11 cellular contexts compared by ENCODE assay signal in the genomic region with DNA sequence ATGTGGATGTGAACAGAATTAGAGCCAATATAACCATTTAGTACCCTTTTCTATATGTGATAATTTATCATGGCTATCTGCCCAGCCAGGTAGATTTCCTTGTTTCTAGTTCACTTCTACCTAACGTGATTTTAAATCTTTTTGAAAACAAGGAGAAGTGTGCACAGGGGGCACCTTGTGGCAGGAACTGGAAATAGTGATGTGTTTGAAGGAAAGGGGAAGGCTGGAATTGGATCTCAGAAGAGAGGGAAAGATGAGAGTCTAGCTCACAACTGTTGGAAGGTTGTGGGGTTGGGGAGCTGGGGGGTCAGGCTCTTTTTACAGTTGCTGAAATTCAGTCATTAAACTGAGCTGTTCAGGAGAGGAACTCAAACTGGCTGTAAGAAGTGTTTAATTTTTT.
DNase-seq lines count a peak whose midpoint lies in the region; ATAC-seq, FAIRE-seq and TF ChIP-seq lines count a peak whose summit lies in the region.
"Had no signal": no experiment of that assay in that cellular context is flagged by ENCODE, and none has a peak within 500 bp of the region (broad histone marks: within the 10 kb centered on the region; RNA-seq: fewer than 3 reads in every experiment).

No MANE protein-coding gene starts in this region.

- H3K36me3 Mint-ChIP-seq in activated T-cell treated with anti-CD3 and anti-CD28 coated beads, Interleukin-2, amount 50 U/mL, for 24 hours (ENCODE audit: low read depth) = no peaks in the 10 kb centered on the region

- H3K4me1 ChIP-seq in GM12878 (ENCODE audit: control insufficient read depth, insufficient read depth, low read length) = no peaks in the 10 kb centered on the region
- H3K4me1 ChIP-seq in HepG2 (ENCODE audit: insufficient read depth, low read length) = no peaks in the 10 kb centered on the region

- TF ChIP-seq RAD21 in GM12878 (IDR thresholded peaks at IDR 0.05; ENCODE audit: insufficient read depth, low read depth, low read length) (peak; percentile 36), HepG2 (CRISPR knock-in tag; IDR thresholded peaks at IDR 0.05) (no peak)

- POLR2A ChIA-PET in GM12878 (lab: Charles Lee) = no interaction called here
- POLR2A ChIA-PET in HepG2 (lab: Yijun Ruan, JAX) = no interaction called here

- H3K27me3 Mint-ChIP-seq in activated T-cell treated with anti-CD3 and anti-CD28 coated beads, Interleukin-2, amount 50 U/mL, for 24 hours = no peaks in the 10 kb centered on the region

- no peaks in the 10 kb centered on the region for H3K79me2 ChIP-seq in GM12878 (ENCODE audit: control insufficient read depth, insufficient read depth, low read length)
- H3K79me2 ChIP-seq in HepG2 (ENCODE audit: insufficient read depth, low read length) = no peaks in the 10 kb centered on the region

- peak; percentile 3 for DNase-seq in HPDE6-E6E7 (ENCODE audit: extremely low spot score)
- DNase-seq in GM12878 (ENCODE audit: low read depth, low spot score) = no peak
- peak; percentile 3 for DNase-seq in HepG2 (ENCODE audit: low spot score)
- no peak for DNase-seq in activated CD8-positive, alpha-beta memory T cell treated with anti-CD3 and anti-CD28 coated beads for 24 hours
- DNase-seq in COLO668 (lab: John Stamatoyannopoulos, UW; ENCODE audit: unreplicated experiment) = no peak
- DNase-seq in frontal cortex (ENCODE audit: low spot score in 2 of 2) = no peak
- DNase-seq in activated T-cell treated with anti-CD3 and anti-CD28 coated beads, Interleukin-2, amount 50 U/mL, for 24 hours = no peak
- DNase-seq: NCI-H1436 had no signal

- BruUV-seq in GM12878 (replicated peaks; lab: Mats Ljungman, UMichigan) (no TSS peak), HepG2 (replicated peaks; lab: Mats Ljungman, UMichigan) (no TSS peak)

- H3K4me1 Mint-ChIP-seq in activated T-cell treated with anti-CD3 and anti-CD28 coated beads, Interleukin-2, amount 50 U/mL, for 24 hours (ENCODE audit: low read depth) = no peaks in the 10 kb centered on the region

- SMC1A ChIA-PET in GM12878 (lab: Charles Lee; ENCODE audit: uncharacterized antibody, unreplicated experiment) = no interaction called here

- H3K4me3 Mint-ChIP-seq in activated T-cell treated with anti-CD3 and anti-CD28 coated beads, Interleukin-2, amount 50 U/mL, for 24 hours = no peak overlapping the region
- H3K4me3 Mint-ChIP-seq: activated T-helper 1 cell treated with anti-CD3 and anti-CD28 coated beads, Interleukin-12 subunit alpha, Interleukin-12 subunit beta, Interleukin-2, Interleukin-4 antibody, amounts not matched to agents 30 ng/mL and 10 ng/mL and 1 ng/mL, durations not matched to agents 14 hours and 24 hours and 36 hours had no signal

- 0% methylated on average over 1 of the region's 1 CpG for WGBS in GM12878 (ENCODE audit: insufficient coverage, insufficient replicate concordance, low lambda C conversion rate, missing lambda C conversion rate)
- 0% methylated on average over 1 of the region's 1 CpG for whole genome bisulfite sequencing in HepG2 (ENCODE audit: low lambda C conversion rate)

- H3K27me3 ChIP-seq in GM12878 (replicated peaks in 1 of 2; ENCODE audit: control insufficient read depth in 2 of 2, insufficient read depth in 2 of 2, low read length in 1 of 2) (no peaks in the 10 kb centered on the region), HepG2 (ENCODE audit: control insufficient read depth in 1 of 2, insufficient read depth in 2 of 2, low read length in 2 of 2) (no peaks in the 10 kb centered on the region)

- FAIRE-seq in GM12878 (lab: Jason Lieb, UNC) = no peak
- FAIRE-seq in HepG2 (lab: Jason Lieb, UNC) = no peak
- no peak for FAIRE-seq in frontal cortex (lab: Jason Lieb, UNC)
- FAIRE-seq: G401.6 had no signal

- H3K36me3 ChIP-seq in GM12878 (ENCODE audit: control insufficient read depth in 2 of 2, insufficient read depth in 2 of 2, low read length in 1 of 2) (no peaks in the 10 kb centered on the region), HepG2 (replicated peaks in 1 of 2; ENCODE audit: control insufficient read depth in 1 of 2, insufficient read depth in 2 of 2, low read length in 2 of 2) (no peaks in the 10 kb centered on the region)

- no peak overlapping the region for H3K27ac ChIP-seq in C4-2B
- H3K27ac ChIP-seq in GM12878 (ENCODE audit: control insufficient read depth, insufficient read depth) = no peak overlapping the region
- no peak overlapping the region for H3K27ac ChIP-seq in HepG2 (ENCODE audit: extremely low read length, insufficient read depth, low read length)

- TF ChIP-seq POLR2A in GM12878 (IDR thresholded peaks at IDR 0.05; ENCODE audit: low read depth, low read length) = no peak
- TF ChIP-seq POLR2A in HepG2 (IDR thresholded peaks at IDR 0.05; ENCODE audit: insufficient read depth in 1 of 2, low read depth in 2 of 2, low read length in 2 of 2) = no peak

- RAD21 ChIA-PET in GM12878 (lab: Charles Lee; ENCODE audit: unreplicated experiment) = no interaction called here

- CTCF ChIA-PET in GM12878 (lab: Yijun Ruan, JAX) = no interaction called here
- CTCF ChIA-PET in HepG2 (lab: Yijun Ruan, JAX; ENCODE audit: low intra/inter-chr PET ratio, low total read pairs) = no interaction called here

- in situ Hi-C loops in GM12878 (cut with MboI) (no loop called here), HepG2 (cut with HindIII; ENCODE audit: extremely low pct_ligation_motif_present, low pct_unique_long_range_greater_than_20kb) (no loop called here)

- H4K20me1 ChIP-seq in GM12878 (ENCODE audit: control insufficient read depth, insufficient read depth) = no peaks in the 10 kb centered on the region
- no peaks in the 10 kb centered on the region for H4K20me1 ChIP-seq in HepG2 (ENCODE audit: insufficient read depth, low read length)

- H3K9me3 Mint-ChIP-seq in activated T-cell treated with anti-CD3 and anti-CD28 coated beads, Interleukin-2, amount 50 U/mL, for 24 hours = peaks cover 4% of the 10 kb centered on the region
- H3K9me3 Mint-ChIP-seq: activated T-helper 1 cell treated with anti-CD3 and anti-CD28 coated beads, Interleukin-12 subunit alpha, Interleukin-12 subunit beta, Interleukin-2, Interleukin-4 antibody, amounts not matched to agents 30 ng/mL and 10 ng/mL and 1 ng/mL, durations not matched to agents 14 hours and 24 hours and 36 hours had no signal

- intact Hi-C loops in GM12878 (cut with micrococcal nuclease; ENCODE audit: unreplicated experiment) = no loop called here
- intact Hi-C loops in HepG2 (cut with micrococcal nuclease; ENCODE audit: unreplicated experiment) = no loop called here

- ATAC-seq in GM12878 = no peak
- no peak; the same call in 2 of the 3 replicates for ATAC-seq in HepG2

- H3K27ac Mint-ChIP-seq in activated T-cell treated with anti-CD3 and anti-CD28 coated beads, Interleukin-2, amount 50 U/mL, for 24 hours = no peak overlapping the region
- H3K27ac Mint-ChIP-seq: activated T-helper 1 cell treated with anti-CD3 and anti-CD28 coated beads, Interleukin-12 subunit alpha, Interleukin-12 subunit beta, Interleukin-2, Interleukin-4 antibody, amounts not matched to agents 30 ng/mL and 10 ng/mL and 1 ng/mL, durations not matched to agents 14 hours and 24 hours and 36 hours had no signal

- peak; percentile 42 for TF ChIP-seq CTCF in C4-2B (conservative IDR thresholded peaks at IDR 0.05)
- no peak for TF ChIP-seq CTCF in GM12878 (IDR thresholded peaks at IDR 0.05 in 2 of 3, conservative IDR thresholded peaks at IDR 0.05 in 1 of 3; ENCODE audit: control insufficient read depth in 2 of 3, extremely low read depth in 1 of 3, insufficient read depth in 1 of 3, low read depth in 3 of 3, low read length in 3 of 3)
- TF ChIP-seq CTCF in HepG2 (CRISPR knock-in tag; IDR thresholded peaks at IDR 0.05) = peak; percentile 30; the same call in 1 of the 2 replicates

- no peak overlapping the region for H3K4me3 ChIP-seq in GM12878
- no peak overlapping the region for H3K4me3 ChIP-seq in HepG2 (replicated peaks in 1 of 3; ENCODE audit: insufficient read depth in 1 of 3, low read depth in 2 of 3, low read length in 3 of 3)

- H3K9me3 ChIP-seq in GM12878 (replicated peaks; ENCODE audit: control insufficient read depth, insufficient read depth, low read length) (no peaks in the 10 kb centered on the region), HepG2 (ENCODE audit: low read length) (no peaks in the 10 kb centered on the region)

- H3K4me2 ChIP-seq in GM12878 (ENCODE audit: control insufficient read depth, insufficient read depth) (no peak overlapping the region), HepG2 (ENCODE audit: low read depth, low read length) (no peak overlapping the region)

- no peak overlapping the region for H3K9ac ChIP-seq in GM12878 (ENCODE audit: control insufficient read depth, insufficient read depth, low read length)
- H3K9ac ChIP-seq in HepG2 (ENCODE audit: insufficient read depth, low read depth, low read length) = no peak overlapping the region

- TF ChIP-seq EP300 in GM12878 (IDR thresholded peaks at IDR 0.05; ENCODE audit: borderline replicate concordance in 1 of 2, control insufficient read depth in 1 of 2, low read depth in 2 of 2, low read length in 2 of 2) (no peak), HepG2 (IDR thresholded peaks at IDR 0.05; ENCODE audit: low read depth in 2 of 2, low read length in 2 of 2) (no peak), HepG2 (CRISPR knock-in tag; IDR thresholded peaks at IDR 0.05; ENCODE audit: borderline replicate concordance) (no peak)

- H2AFZ ChIP-seq in GM12878 (ENCODE audit: control insufficient read depth, low read depth, low read length) (no peak overlapping the region), HepG2 (ENCODE audit: low read length) (no peak overlapping the region)

TF ChIP-seq in GM12878, 131 proteins besides CTCF, POLR2A, EP300 and RAD21 (continues in another document):
- TF ChIP-seq TCF7 (IDR thresholded peaks at IDR 0.05; ENCODE audit: borderline replicate concordance) = no peak

TF ChIP-seq in HepG2, 621 proteins besides CTCF, POLR2A, EP300 and RAD21:
- TF ChIP-seq STAG1 (CRISPR knock-in tag; IDR thresholded peaks at IDR 0.05) (peak; percentile 16; the same call in 1 of the 2 replicates), ZNF841 (CRISPR knock-in tag; IDR thresholded peaks at IDR 0.05; ENCODE audit: borderline replicate concordance) (no peak)
TF ChIP-seq in HepG2: peak in this region for 1.

Comparison
In these comparisons a context has a peak if more than half of its experiments do, and no peak if none do; other contexts are left out.
1. CTCF ChIP-seq: peak in C4-2B (single experiment) and HepG2 (single experiment); none in GM12878 (0 of 3).
2. DNase-seq: peak in HPDE6-E6E7 (single experiment) and HepG2 (single experiment); none in GM12878 (single experiment), activated CD8-positive, alpha-beta memory T cell treated with anti-CD3 and anti-CD28 coated beads for 24 hours (single experiment), COLO668 (single experiment), frontal cortex (0 of 2) and activated T-cell treated with anti-CD3 and anti-CD28 coated beads, Interleukin-2, amount 50 U/mL, for 24 hours (single experiment).